ENCODE assay signal across 1 cellular context in the genomic region with DNA sequence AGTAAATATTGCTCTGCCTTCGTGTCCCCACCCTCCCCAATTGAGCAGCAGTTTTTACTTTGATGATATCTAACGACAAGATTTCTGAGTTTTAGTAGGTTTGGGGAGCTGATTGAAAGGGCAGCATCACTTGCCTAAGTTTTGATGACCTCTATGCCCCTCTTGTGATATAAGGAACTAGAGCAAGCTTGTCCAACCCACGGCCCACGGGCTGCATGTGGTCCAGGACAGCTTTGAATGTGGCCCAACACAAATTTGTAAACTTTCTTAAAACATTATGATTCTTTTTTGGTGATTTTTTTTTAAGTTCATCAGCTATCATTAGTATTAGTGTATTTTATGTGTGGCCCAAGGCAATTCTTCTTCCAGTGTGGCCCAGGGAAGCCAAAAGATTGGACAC.
TF ChIP-seq lines count a peak whose summit lies in the region.

No MANE protein-coding gene starts in this region.

TF ChIP-seq in HepG2, 621 proteins besides CTCF, POLR2A, EP300 and RAD21:
- TF ChIP-seq ZNF296 (CRISPR knock-in tag; conservative IDR thresholded peaks at IDR 0.05) (no peak), ZNF557 (CRISPR knock-in tag; IDR thresholded peaks at IDR 0.05) (no peak), RFXANK (CRISPR knock-in tag; IDR thresholded peaks at IDR 0.05) (no peak), REPIN1 (CRISPR knock-in tag; IDR thresholded peaks at IDR 0.05; ENCODE audit: borderline replicate concordance, low read depth) (no peak), ZC3H4 (CRISPR knock-in tag; IDR thresholded peaks at IDR 0.05; ENCODE audit: borderline replicate concordance) (no peak), PRMT3 (CRISPR knock-in tag; IDR thresholded peaks at IDR 0.05; ENCODE audit: borderline replicate concordance, low read depth) (no peak), MED13 (CRISPR knock-in tag; IDR thresholded peaks at IDR 0.05) (no peak), PATZ1 (CRISPR knock-in tag; IDR thresholded peaks at IDR 0.05) (no peak), ZSCAN25 (CRISPR knock-in tag; IDR thresholded peaks at IDR 0.05) (no peak), KMT2A (CRISPR knock-in tag; IDR thresholded peaks at IDR 0.05) (no peak)
- TF ChIP-seq, protein P1, sequence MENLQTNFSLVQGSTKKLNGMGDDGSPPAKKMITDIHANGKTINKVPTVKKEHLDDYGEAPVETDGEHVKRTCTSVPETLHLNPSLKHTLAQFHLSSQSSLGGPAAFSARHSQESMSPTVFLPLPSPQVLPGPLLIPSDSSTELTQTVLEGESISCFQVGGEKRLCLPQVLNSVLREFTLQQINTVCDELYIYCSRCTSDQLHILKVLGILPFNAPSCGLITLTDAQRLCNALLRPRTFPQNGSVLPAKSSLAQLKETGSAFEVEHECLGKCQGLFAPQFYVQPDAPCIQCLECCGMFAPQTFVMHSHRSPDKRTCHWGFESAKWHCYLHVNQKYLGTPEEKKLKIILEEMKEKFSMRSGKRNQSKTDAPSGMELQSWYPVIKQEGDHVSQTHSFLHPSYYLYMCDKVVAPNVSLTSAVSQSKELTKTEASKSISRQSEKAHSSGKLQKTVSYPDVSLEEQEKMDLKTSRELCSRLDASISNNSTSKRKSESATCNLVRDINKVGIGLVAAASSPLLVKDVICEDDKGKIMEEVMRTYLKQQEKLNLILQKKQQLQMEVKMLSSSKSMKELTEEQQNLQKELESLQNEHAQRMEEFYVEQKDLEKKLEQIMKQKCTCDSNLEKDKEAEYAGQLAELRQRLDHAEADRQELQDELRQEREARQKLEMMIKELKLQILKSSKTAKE (CRISPR knock-in tag; IDR thresholded peaks at IDR 0.05; ENCODE audit: borderline replicate concordance) = no peak
